In the genomic region with DNA sequence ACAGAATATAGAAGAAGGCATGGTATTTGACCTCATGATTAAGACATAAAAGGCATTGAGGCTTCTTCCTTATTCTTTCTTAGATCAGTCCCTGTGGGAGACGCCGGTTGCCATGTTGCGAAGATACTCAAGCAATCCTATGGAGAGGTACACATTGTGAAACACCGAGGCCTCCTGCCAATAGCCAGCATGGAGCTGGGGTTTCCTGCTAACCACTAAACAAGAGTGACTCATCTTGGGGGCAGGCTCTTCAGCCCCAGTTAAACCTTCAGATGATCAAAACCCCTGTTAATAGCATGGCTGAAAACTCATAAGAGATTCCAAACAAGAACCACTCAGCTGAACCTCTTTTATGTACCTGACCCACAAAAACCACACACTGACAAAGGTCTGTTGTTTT, we compare ENCODE assay signal across 11 cellular contexts.
DNase-seq lines count a peak whose midpoint lies in the region; ATAC-seq, FAIRE-seq and TF ChIP-seq lines count a peak whose summit lies in the region.
"Had no signal": no experiment of that assay in that cellular context is flagged by ENCODE, and none has a peak within 500 bp of the region (broad histone marks: within the 10 kb centered on the region; RNA-seq: fewer than 3 reads in every experiment).

No MANE protein-coding gene starts in this region.

- no CpG with 5 or more reads among the region's 4 CpGs for WGBS in trophoblast cell (ENCODE audit: extremely low coverage, insufficient coverage, insufficient read length)
- 89 to 94% methylated on average over 4 of the region's 4 CpGs for WGBS in testis, 2 donors

- no peak for TF ChIP-seq POLR2A in testis (IDR thresholded peaks at IDR 0.05)

- no peak overlapping the region for H3K14ac ChIP-seq in trophoblast cell (ENCODE audit: low read length)

- no peak overlapping the region for H3K4me3 ChIP-seq in bronchial epithelial cell (ENCODE audit: low read depth, low read length)
- no peak overlapping the region for H3K4me3 ChIP-seq in trophoblast cell (ENCODE audit: low read depth, low read length)
- H3K4me3 ChIP-seq in testis: no peak overlapping the region
- H3K4me3 ChIP-seq in mucosa of descending colon: no peak overlapping the region
- H3K4me3 ChIP-seq: pancreas had no signal

- no peaks in the 10 kb centered on the region for H3K27me3 ChIP-seq in bronchial epithelial cell (ENCODE audit: control insufficient read depth, insufficient read depth, low read length)
- no peaks in the 10 kb centered on the region for H3K27me3 ChIP-seq in trophoblast cell (ENCODE audit: insufficient read depth, low read length)
- H3K27me3 ChIP-seq in testis: no peaks in the 10 kb centered on the region
- H3K27me3 ChIP-seq: pancreas had no signal

- no peak overlapping the region for H3K9ac ChIP-seq in trophoblast cell (ENCODE audit: low read length)

- H3K4me1 ChIP-seq in trophoblast cell (ENCODE audit: control insufficient read depth in 1 of 2, insufficient read depth in 2 of 2, low read length in 2 of 2): no peaks in the 10 kb centered on the region
- no peaks in the 10 kb centered on the region for H3K4me1 ChIP-seq in testis
- no peaks in the 10 kb centered on the region for H3K4me1 ChIP-seq in mucosa of descending colon (ENCODE audit: low read depth)
- H3K4me1 ChIP-seq: pancreas had no signal

- H4K8ac ChIP-seq in trophoblast cell (ENCODE audit: low read depth, low read length): no peak overlapping the region

- H3K4ac ChIP-seq in trophoblast cell (ENCODE audit: low read depth, low read length): no peak overlapping the region

- peak; percentile 7 for DNase-seq in NK-92 treated with Interleukin-12 subunit alpha and Interleukin-12 subunit beta, amount 100 ng/mL, for 24 hours (lab: John Stamatoyannopoulos, UW)
- DNase-seq in NK-92 (lab: John Stamatoyannopoulos, UW; ENCODE audit: unreplicated experiment) (no peak), NCI-H226 (peak; percentile 66), bronchial epithelial cell (ENCODE audit: low read depth) (peak; percentile 53), trophoblast cell (peak; percentile 17 to 27), testis (no peak), mucosa of descending colon (no peak)
- DNase-seq: activated naive CD8-positive, alpha-beta T cell treated with anti-CD3 and anti-CD28 coated beads, Interleukin-2, amount 10 ng/mL, durations not matched to agents 7 days and 5 days; NCI-H1048; pancreas had no signal

- H3K9me3 ChIP-seq in trophoblast cell (ENCODE audit: insufficient read depth, low read depth, low read length) (peaks cover 2% of the 10 kb centered on the region), testis (no peaks in the 10 kb centered on the region), mucosa of descending colon (no peaks in the 10 kb centered on the region)
- H3K9me3 ChIP-seq: pancreas had no signal

- H2BK5ac ChIP-seq in trophoblast cell (ENCODE audit: low read depth, low read length, poor library complexity): no peak overlapping the region

- TF ChIP-seq CTCF in bronchial epithelial cell (IDR thresholded peaks at IDR 0.05; ENCODE audit: insufficient read depth, low read length, severe bottlenecking) (no peak), testis (IDR thresholded peaks at IDR 0.05) (no peak), mucosa of descending colon (IDR thresholded peaks at IDR 0.05) (no peak)

- no peak overlapping the region for H3K27ac ChIP-seq in trophoblast cell (ENCODE audit: low read depth, low read length)
- H3K27ac ChIP-seq in testis: no peak overlapping the region
- H3K27ac ChIP-seq: pancreas had no signal

- no peak overlapping the region for H3K18ac ChIP-seq in trophoblast cell (ENCODE audit: low read length)

- no peak overlapping the region for H3K4me2 ChIP-seq in trophoblast cell (ENCODE audit: low read length)

- no peak overlapping the region for H2BK120ac ChIP-seq in trophoblast cell (ENCODE audit: insufficient read depth, low read length, poor library complexity)

- no peak overlapping the region for H3K23ac ChIP-seq in trophoblast cell (ENCODE audit: low read length)

- no peak overlapping the region for H2AK5ac ChIP-seq in trophoblast cell (ENCODE audit: low read length)

- no peak for ATAC-seq in GM21381 (IDR thresholded peaks at IDR 0.05; ENCODE audit: unreplicated experiment)
- no peak for ATAC-seq in mucosa of descending colon

- intact Hi-C loops in testis (cut with DNase I; ENCODE audit: low total_unique reads): no loop called here
- intact Hi-C loops in mucosa of descending colon (cut with DNase I, micrococcal nuclease): no loop called here

- no peak overlapping the region for H2AFZ ChIP-seq in trophoblast cell (ENCODE audit: insufficient read depth, low read length, poor library complexity)

- no peak overlapping the region for H2BK12ac ChIP-seq in trophoblast cell (ENCODE audit: low read length)

- no peaks in the 10 kb centered on the region for H3K36me3 ChIP-seq in bronchial epithelial cell (ENCODE audit: control insufficient read depth, insufficient read depth, low read length)
- no peaks in the 10 kb centered on the region for H3K36me3 ChIP-seq in trophoblast cell (ENCODE audit: control insufficient read depth in 1 of 2, insufficient read depth in 2 of 2, low read length in 2 of 2)
- H3K36me3 ChIP-seq in testis (ENCODE audit: low read depth, missing control alignments): no peaks in the 10 kb centered on the region
- H3K36me3 ChIP-seq in mucosa of descending colon (ENCODE audit: low read depth): no peaks in the 10 kb centered on the region
- H3K36me3 ChIP-seq: pancreas had no signal

- no peaks in the 10 kb centered on the region for H3K79me2 ChIP-seq in trophoblast cell (ENCODE audit: control insufficient read depth, insufficient read depth, low read length, poor library complexity)

- no peak for FAIRE-seq in bronchial epithelial cell (lab: Jason Lieb, UNC)
- FAIRE-seq: pancreas had no signal

- no peak overlapping the region for H4K12ac ChIP-seq in trophoblast cell (ENCODE audit: low read depth, low read length)

- H4K91ac ChIP-seq in trophoblast cell (ENCODE audit: low read depth, low read length): no peak overlapping the region

- no peaks in the 10 kb centered on the region for H3K79me1 ChIP-seq in trophoblast cell (ENCODE audit: low read length)

Comparison
In these comparisons a context has a peak if more than half of its experiments do, and no peak if none do; other contexts are left out.
1. DNase-seq: peak in NK-92 treated with Interleukin-12 subunit alpha and Interleukin-12 subunit beta, amount 100 ng/mL, for 24 hours (single experiment), NCI-H226 (single experiment), bronchial epithelial cell (single experiment) and trophoblast cell (2 of 2); none in NK-92 (single experiment), testis (single experiment) and mucosa of descending colon (0 of 3).